In genomic region chr13:52851153-52851962, GRCh38 we compare ENCODE assay signal across 8 cellular contexts. TPM values are rescaled to one million over a fixed set of nuclear protein-coding genes. Genes with fewer than 3 reads are reported as not detected.
DNase-seq lines count a peak whose midpoint lies in the region; ATAC-seq lines count a peak whose summit lies in the region.

No MANE protein-coding gene starts in this region.

- no CpG with 5 or more reads among the region's 60 CpGs for WGBS in trophoblast cell (ENCODE audit: extremely low coverage, insufficient coverage, insufficient read length)

- peaks cover 31 to 34% of the 10 kb centered on the region in 2 experiments for H3K4me1 ChIP-seq in trophoblast cell (ENCODE audit: control insufficient read depth in 1 of 2, insufficient read depth in 2 of 2, low read length in 2 of 2)

- peak; percentile 8 for DNase-seq in activated naive CD4-positive, alpha-beta T cell treated with Interleukin-2 at 50 U/mL for 16 hours
- DNase-seq in activated naive CD4-positive, alpha-beta T cell treated with anti-CD3 and anti-CD28 coated beads, Interleukin-2, amount 50 U/mL, for 16 hours, result no peak
- DNase-seq in NCI-H128 (lab: John Stamatoyannopoulos, UW; ENCODE audit: unreplicated experiment), result peak; percentile 37
- peak; percentile 24 for DNase-seq in activated T-helper 2 cell treated with anti-CD3 and anti-CD28 coated beads, Interferon-gamma antibody, Interleukin-2, Interleukin-4, amounts not matched to agents 10 μg/mL and 5 μg/mL and 100 μg/mL, durations not matched to agents 14 hours and 24 hours and 36 hours (ENCODE audit: low spot score)
- peak; percentile 31 for DNase-seq in left cardiac atrium
- peak; percentile 4 to 22 for DNase-seq in trophoblast cell
- no peak for DNase-seq in cortex of kidney (lab: John Stamatoyannopoulos, UW)

- H3K36me3 ChIP-seq in trophoblast cell (ENCODE audit: control insufficient read depth in 1 of 2, insufficient read depth in 2 of 2, low read length in 2 of 2), result no peaks in the 10 kb centered on the region

- peak overlapping the region; percentile 91 for H3K27ac ChIP-seq in trophoblast cell (ENCODE audit: low read depth, low read length)

- peak overlapping the region; percentile 59 for H4K8ac ChIP-seq in trophoblast cell (ENCODE audit: low read depth, low read length)

- peaks cover 38% of the 10 kb centered on the region for H3K27me3 ChIP-seq in trophoblast cell (ENCODE audit: insufficient read depth, low read length)

- peaks cover 18% of the 10 kb centered on the region for H3K9me3 ChIP-seq in trophoblast cell (ENCODE audit: insufficient read depth, low read depth, low read length)

- peaks cover 10% of the 10 kb centered on the region for H3K79me1 ChIP-seq in trophoblast cell (ENCODE audit: low read length)

- H3K14ac ChIP-seq in trophoblast cell (ENCODE audit: low read length), result peak overlapping the region; percentile 71

- H4K91ac ChIP-seq in trophoblast cell (ENCODE audit: low read depth, low read length), result peak overlapping the region; percentile 81

- H2BK5ac ChIP-seq in trophoblast cell (ENCODE audit: low read depth, low read length, poor library complexity), result peak overlapping the region; percentile 33

- peaks cover 20% of the 10 kb centered on the region for H3K4me1 Mint-ChIP-seq in activated T-helper 2 cell treated with anti-CD3 and anti-CD28 coated beads, Interferon-gamma antibody, Interleukin-2, Interleukin-4, amounts not matched to agents 10 μg/mL and 5 μg/mL and 100 μg/mL, durations not matched to agents 14 hours and 24 hours and 36 hours (ENCODE audit: low read depth)

- H3K36me3 Mint-ChIP-seq in activated T-helper 2 cell treated with anti-CD3 and anti-CD28 coated beads, Interferon-gamma antibody, Interleukin-2, Interleukin-4, amounts not matched to agents 10 μg/mL and 5 μg/mL and 100 μg/mL, durations not matched to agents 14 hours and 24 hours and 36 hours (ENCODE audit: low read depth), result no peaks in the 10 kb centered on the region

- intact Hi-C loops in activated T-helper 2 cell treated with anti-CD3 and anti-CD28 coated beads, Interferon-gamma antibody, Interleukin-2, Interleukin-4, amounts not matched to agents 10 μg/mL and 5 μg/mL and 100 μg/mL, durations not matched to agents 14 hours and 24 hours and 36 hours (cut with micrococcal nuclease), result loop anchor here (2.0 kb wide), 1 partner anchor 117 kb away; no protein-coding TSS in a partner anchor
- intact Hi-C loops in left cardiac atrium (cut with DNase I), result no loop called here

- peak overlapping the region; percentile 97 for H3K4me2 ChIP-seq in trophoblast cell (ENCODE audit: low read length)

- peaks cover 2% of the 10 kb centered on the region for H3K79me2 ChIP-seq in trophoblast cell (ENCODE audit: control insufficient read depth, insufficient read depth, low read length, poor library complexity)

- ATAC-seq in HG02623 (IDR thresholded peaks at IDR 0.05; ENCODE audit: unreplicated experiment) (peak; percentile 76), left cardiac atrium (peak; percentile 64 to 70)

- no peak overlapping the region for H2AK5ac ChIP-seq in trophoblast cell (ENCODE audit: low read length)

- H3K18ac ChIP-seq in trophoblast cell (ENCODE audit: low read length), result peak overlapping the region; percentile 74

- H3K4ac ChIP-seq in trophoblast cell (ENCODE audit: low read depth, low read length), result no peak overlapping the region

- H2AFZ ChIP-seq in trophoblast cell (ENCODE audit: insufficient read depth, low read length, poor library complexity), result peak overlapping the region; percentile 97

- H2BK12ac ChIP-seq in trophoblast cell (ENCODE audit: low read length), result no peak overlapping the region

- peak overlapping the region; percentile 87 for H3K9ac ChIP-seq in trophoblast cell (ENCODE audit: low read length)

- no peak overlapping the region for H3K27ac Mint-ChIP-seq in activated T-helper 2 cell treated with anti-CD3 and anti-CD28 coated beads, Interferon-gamma antibody, Interleukin-2, Interleukin-4, amounts not matched to agents 10 μg/mL and 5 μg/mL and 100 μg/mL, durations not matched to agents 14 hours and 24 hours and 36 hours

- H3K4me3 Mint-ChIP-seq in activated T-helper 2 cell treated with anti-CD3 and anti-CD28 coated beads, Interferon-gamma antibody, Interleukin-2, Interleukin-4, amounts not matched to agents 10 μg/mL and 5 μg/mL and 100 μg/mL, durations not matched to agents 14 hours and 24 hours and 36 hours (ENCODE audit: low read depth), result peak overlapping the region; percentile 69

- no peak overlapping the region for H3K23ac ChIP-seq in trophoblast cell (ENCODE audit: low read length)

- peaks cover 55% of the 10 kb centered on the region for H3K27me3 Mint-ChIP-seq in activated T-helper 2 cell treated with anti-CD3 and anti-CD28 coated beads, Interferon-gamma antibody, Interleukin-2, Interleukin-4, amounts not matched to agents 10 μg/mL and 5 μg/mL and 100 μg/mL, durations not matched to agents 14 hours and 24 hours and 36 hours (ENCODE audit: low read depth)

- H3K4me3 ChIP-seq in trophoblast cell (ENCODE audit: low read depth, low read length), result peak overlapping the region; percentile 82

- H2BK120ac ChIP-seq in trophoblast cell (ENCODE audit: insufficient read depth, low read length, poor library complexity), result peak overlapping the region; percentile 49

- peak overlapping the region; percentile 59 for H4K12ac ChIP-seq in trophoblast cell (ENCODE audit: low read depth, low read length)

- H3K9me3 Mint-ChIP-seq in activated T-helper 2 cell treated with anti-CD3 and anti-CD28 coated beads, Interferon-gamma antibody, Interleukin-2, Interleukin-4, amounts not matched to agents 10 μg/mL and 5 μg/mL and 100 μg/mL, durations not matched to agents 14 hours and 24 hours and 36 hours, result no peaks in the 10 kb centered on the region

RNA-seq across cellular contexts. Expression of gene PCDH8, which starts 2.9 kb away (rescaled TPM):
- total RNA-seq in activated T-helper 2 cell treated with anti-CD3 and anti-CD28 coated beads, Interferon-gamma antibody, Interleukin-2, Interleukin-4, amounts not matched to agents 10 μg/mL and 5 μg/mL and 100 μg/mL, durations not matched to agents 14 hours and 24 hours and 36 hours, result 0.14 TPM in 1 of 2 replicates, not detected in the other
- total RNA-seq in left cardiac atrium, result not detected
- polyA plus RNA-seq in trophoblast cell (2013), result 4.8 and 5.2 TPM in 2 replicates

Comparison
In these comparisons a context has a peak if more than half of its experiments do, and no peak if none do; other contexts are left out.
1. DNase-seq: peak in activated naive CD4-positive, alpha-beta T cell treated with Interleukin-2 at 50 U/mL for 16 hours (single experiment), NCI-H128 (single experiment), activated T-helper 2 cell treated with anti-CD3 and anti-CD28 coated beads, Interferon-gamma antibody, Interleukin-2, Interleukin-4, amounts not matched to agents 10 μg/mL and 5 μg/mL and 100 μg/mL, durations not matched to agents 14 hours and 24 hours and 36 hours (single experiment), left cardiac atrium (single experiment) and trophoblast cell (2 of 2); none in activated naive CD4-positive, alpha-beta T cell treated with anti-CD3 and anti-CD28 coated beads, Interleukin-2, amount 50 U/mL, for 16 hours (single experiment) and cortex of kidney (single experiment).